In genomic region chr10:99732033-99732912, GRCh38 we compare ENCODE assay signal across 8 cellular contexts. TPM values are rescaled to one million over a fixed set of nuclear protein-coding genes. Genes with fewer than 3 reads are reported as not detected.
A peak's percentile ranks its signal among the peaks of the same experiment; 100 is the strongest.
DNase-seq lines count a peak whose midpoint lies in the region; ATAC-seq and TF ChIP-seq lines count a peak whose summit lies in the region.

Gene COX15 (minus strand): TSS chr10:99732127. CDS start chr10:99732049, 78 bp downstream.
Gene CUTC (plus strand): TSS chr10:99732234. CDS start chr10:99732349, 115 bp downstream.

- H3K4me1 ChIP-seq in mononuclear cell (ENCODE audit: insufficient read depth, low read length) = peaks cover 32% of the 10 kb centered on the region

- peak; percentile 45 for TF ChIP-seq RAD21 in Ishikawa (IDR thresholded peaks at IDR 0.05; ENCODE audit: low read depth)

- DNase-seq in DMS153 treated with DMSO at 0.1 percent for 48 hours (lab: John Stamatoyannopoulos, UW; ENCODE audit: unreplicated experiment) = peak; percentile 88
- peak; percentile 88 for DNase-seq in OCI-M2 (lab: John Stamatoyannopoulos, UW; ENCODE audit: unreplicated experiment)
- peak; percentile 91 for DNase-seq in activated T-cell treated with anti-CD3 and anti-CD28 coated beads for 4 hours
- DNase-seq in epithelial cell of esophagus (ENCODE audit: low read depth) = peak; percentile 97
- peak; percentile 86 to 92 for DNase-seq in stimulated activated CD8-positive, alpha-beta memory T cell treated with anti-CD3 and anti-CD28 coated beads, Interleukin-4, amount 100 ng/mL, for 1 hour (ENCODE audit: low read depth in 2 of 2, low spot score in 1 of 2)

- H3K27me3 ChIP-seq in mononuclear cell (ENCODE audit: insufficient read depth, low read length) = no peaks in the 10 kb centered on the region

- peak; percentile 61 for TF ChIP-seq CTCF in epithelial cell of esophagus (IDR thresholded peaks at IDR 0.05; ENCODE audit: insufficient read depth, low read depth, low read length, missing control alignments)

- peak; percentile 87 for ATAC-seq in GM21576 (IDR thresholded peaks at IDR 0.05; ENCODE audit: unreplicated experiment)

- H3K4me3 ChIP-seq in epithelial cell of esophagus (ENCODE audit: low read length) (peak within 1 kb of the TSS; percentile 98), mononuclear cell (ENCODE audit: low read length) (peak within 1 kb of the TSS; percentile 82)

- peak; percentile 19; the same call in 1 of the 2 replicates for TF ChIP-seq EP300 in Ishikawa (IDR thresholded peaks at IDR 0.05; ENCODE audit: borderline replicate concordance)

- no peaks in the 10 kb centered on the region for H3K9me3 ChIP-seq in mononuclear cell (ENCODE audit: low read depth, low read length)

TF ChIP-seq in Ishikawa, 13 proteins besides CTCF, POLR2A, EP300 and RAD21:
- TF ChIP-seq FOXM1 (IDR thresholded peaks at IDR 0.05; ENCODE audit: borderline replicate concordance, low read depth) = no peak
- peak; percentile 61 for TF ChIP-seq YY1 (IDR thresholded peaks at IDR 0.05; ENCODE audit: low read depth)
- no peak for TF ChIP-seq REST (IDR thresholded peaks at IDR 0.05; ENCODE audit: low read depth)
- TF ChIP-seq ZBTB7A (IDR thresholded peaks at IDR 0.05; ENCODE audit: low read depth) = no peak
- peak; percentile 95 for TF ChIP-seq MAX (IDR thresholded peaks at IDR 0.05)
- no peak for TF ChIP-seq USF1 (IDR thresholded peaks at IDR 0.05)
- peak; percentile 55; the same call in 1 of the 2 replicates for TF ChIP-seq EGR1 (IDR thresholded peaks at IDR 0.05)
- TF ChIP-seq CREB1 (IDR thresholded peaks at IDR 0.05; ENCODE audit: low read depth) = no peak; the same call in 1 of the 2 replicates
- 0 out of 2 replicates have a peak, but pooled peaks have one; percentile 21 for TF ChIP-seq CEBPB (IDR thresholded peaks at IDR 0.05)
- TF ChIP-seq TAF1 (IDR thresholded peaks at IDR 0.05; ENCODE audit: low read depth) = peak; percentile 97
- no peak; the same call in 1 of the 2 replicates for TF ChIP-seq NFIC (IDR thresholded peaks at IDR 0.05)
- peak; percentile 80; the same call in 1 of the 2 replicates for TF ChIP-seq TCF12 (IDR thresholded peaks at IDR 0.05; ENCODE audit: low read depth)
- TF ChIP-seq TEAD4 (IDR thresholded peaks at IDR 0.05) = peak; percentile 80

RNA-seq across cellular contexts. Expression of gene COX15, which starts in this region (rescaled TPM):
- total RNA-seq in mononuclear cell = 11.3 TPM

RNA-seq across cellular contexts. Expression of gene CUTC, which starts in this region (rescaled TPM):
- total RNA-seq in mononuclear cell = 19.2 TPM

Comparison
In these comparisons a context has a peak if more than half of its experiments do, and no peak if none do; other contexts are left out.
1. Peak in every context shown above with its lines: DNase-seq, ATAC-seq and H3K4me3 ChIP-seq.